26 cellular contexts compared by ENCODE assay signal in the genomic region with DNA sequence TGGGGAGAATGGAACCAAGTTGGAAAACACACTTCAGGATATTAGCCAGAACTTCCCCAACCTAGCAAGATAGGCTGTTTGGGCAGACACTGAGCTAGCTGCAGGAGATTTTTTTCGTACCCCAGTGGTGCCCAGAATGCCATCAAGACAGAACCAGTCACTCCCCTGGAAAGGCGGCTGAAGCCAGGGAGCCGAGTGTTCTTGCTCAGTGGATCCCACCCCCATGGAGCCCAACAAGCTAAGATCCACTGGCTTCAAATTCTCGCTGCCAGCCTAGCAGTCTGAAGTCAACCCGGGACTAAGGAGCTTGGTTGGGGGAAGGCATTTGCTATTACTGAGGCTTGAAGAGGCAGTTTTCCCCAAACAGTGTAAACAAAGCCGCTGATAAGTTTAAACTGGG.
DNase-seq lines count a peak whose midpoint lies in the region; ATAC-seq and TF ChIP-seq lines count a peak whose summit lies in the region.
"Had no signal": no experiment of that assay in that cellular context is flagged by ENCODE, and none has a peak within 500 bp of the region (broad histone marks: within the 10 kb centered on the region; RNA-seq: fewer than 3 reads in every experiment).

No MANE protein-coding gene starts in this region.

- intact Hi-C loops in activated CD8-positive, alpha-beta T cell treated with anti-CD3 and anti-CD28 coated beads for 36 hours (cut with micrococcal nuclease): no loop called here
- intact Hi-C loops in vagina (cut with DNase I): no loop called here

- no peaks in the 10 kb centered on the region for H3K27me3 Mint-ChIP-seq in activated CD8-positive, alpha-beta T cell treated with anti-CD3 and anti-CD28 coated beads for 36 hours
- peaks cover 0 to 22% (median 18%) of the 10 kb centered on the region in 3 donors for H3K27me3 Mint-ChIP-seq in immature natural killer cell (ENCODE audit: low read depth in 3 of 3)
- no peaks in the 10 kb centered on the region for H3K27me3 Mint-ChIP-seq in nephron progenitor cell (ENCODE audit: low read depth, poor library complexity)
- H3K27me3 Mint-ChIP-seq: type B pancreatic cell had no signal

- DNase-seq in activated naive CD4-positive, alpha-beta T cell treated with anti-CD3 and anti-CD28 coated beads, Interleukin-2, amount 50 U/mL, for 72 hours (ENCODE audit: low spot score in 2 of 2): no peak
- DNase-seq in activated naive CD4-positive, alpha-beta T cell (lab: John Stamatoyannopoulos, UW): no peak
- no peak for DNase-seq in activated CD8-positive, alpha-beta T cell treated with anti-CD3 and anti-CD28 coated beads for 36 hours
- DNase-seq in immature natural killer cell (no peak), nephron progenitor cell (no peak), vagina (ENCODE audit: extremely low spot score in 2 of 2) (no peak)
- DNase-seq: activated CD8-positive, alpha-beta memory T cell treated with anti-CD3 and anti-CD28 coated beads for 24 hours; activated T-cell treated with anti-CD3 and anti-CD28 coated beads, Interleukin-2, amount 50 U/mL, for 1 hour; caudate nucleus; islet precursor cell; KBM-7; left ventricle myocardium superior; MG63; NCI-H2081; NCI-H226; NCI-H748 treated with DMSO at 0.1 percent for 48 hours; ovary; stimulated activated CD4-positive, alpha-beta T cell treated with anti-CD3 and anti-CD28 coated beads, Interleukin-1b, Interleukin-23, amount 100 ng/mL, for 48 hours; stimulated activated CD8-positive, alpha-beta memory T cell treated with anti-CD3 and anti-CD28 coated beads, Interleukin-4, amount 100 ng/mL, for 48 hours; SW 1271 had no signal

- H3K4me3 Mint-ChIP-seq in activated CD8-positive, alpha-beta T cell treated with anti-CD3 and anti-CD28 coated beads for 36 hours: no peak overlapping the region
- H3K4me3 Mint-ChIP-seq in immature natural killer cell (peak overlapping the region in 1 of 5 donors; percentile 41), nephron progenitor cell (no peak overlapping the region)
- H3K4me3 Mint-ChIP-seq: mesothelial cell of epicardium, nephron, type B pancreatic cell had no signal

- no peak for ATAC-seq in activated naive CD4-positive, alpha-beta T cell treated with anti-CD3 and anti-CD28 coated beads, Interleukin-2, amount 50 U/mL, for 72 hours
- no peak for ATAC-seq in activated CD8-positive, alpha-beta T cell treated with anti-CD3 and anti-CD28 coated beads for 36 hours
- no peak for ATAC-seq in HG02610 (IDR thresholded peaks at IDR 0.05; ENCODE audit: unreplicated experiment)
- ATAC-seq: left ventricle myocardium superior had no signal

- H3K9me3 Mint-ChIP-seq in activated naive CD4-positive, alpha-beta T cell treated with anti-CD3 and anti-CD28 coated beads, Interleukin-2, amount 50 U/mL, for 72 hours: peaks cover 32 to 33% of the 10 kb centered on the region in 2 donors
- H3K9me3 Mint-ChIP-seq in activated CD8-positive, alpha-beta T cell treated with anti-CD3 and anti-CD28 coated beads for 36 hours: peaks cover 32% of the 10 kb centered on the region
- H3K9me3 Mint-ChIP-seq in immature natural killer cell (peaks cover 0 to 2% (median 0%) of the 10 kb centered on the region in 6 donors), nephron progenitor cell (peaks cover 43% of the 10 kb centered on the region)
- H3K9me3 Mint-ChIP-seq: type B pancreatic cell had no signal

- CTCF ChIA-PET in activated CD8-positive, alpha-beta T cell treated with anti-CD3 and anti-CD28 coated beads for 36 hours (lab: Charles Lee): no interaction called here

- H3K36me3 Mint-ChIP-seq in activated naive CD4-positive, alpha-beta T cell treated with anti-CD3 and anti-CD28 coated beads, Interleukin-2, amount 50 U/mL, for 72 hours: peaks cover 61 to 92% of the 10 kb centered on the region in 2 donors
- H3K36me3 Mint-ChIP-seq in activated CD8-positive, alpha-beta T cell treated with anti-CD3 and anti-CD28 coated beads for 36 hours (ENCODE audit: low read depth): peaks cover 94% of the 10 kb centered on the region
- H3K36me3 Mint-ChIP-seq in immature natural killer cell: peaks cover 41 to 55% (median 49%) of the 10 kb centered on the region in 3 donors
- H3K36me3 Mint-ChIP-seq in nephron progenitor cell (ENCODE audit: low read depth): peaks cover 59% of the 10 kb centered on the region

- H3K4me3 ChIP-seq in vagina: no peak overlapping the region
- H3K4me3 ChIP-seq: BLaER1 treated with 17β-estradiol and CSF1 and Interleukin-3, amounts not matched to agents 10 nM and 100 nM; MG63; ovary; skin epidermis had no signal

- TF ChIP-seq POLR2A in vagina (IDR thresholded peaks at IDR 0.05): no peak

- H3K4me1 ChIP-seq in vagina: peaks cover 5% of the 10 kb centered on the region
- H3K4me1 ChIP-seq: BLaER1 treated with 17β-estradiol and CSF1 and Interleukin-3, amounts not matched to agents 10 nM and 100 nM had no signal

- no peak for TF ChIP-seq CTCF in activated CD8-positive, alpha-beta T cell treated with anti-CD3 and anti-CD28 coated beads for 36 hours (IDR thresholded peaks at IDR 0.05)
- TF ChIP-seq CTCF in nephron progenitor cell (IDR thresholded peaks at IDR 0.05) (no peak), vagina (IDR thresholded peaks at IDR 0.05) (no peak)

- POLR2A ChIA-PET in activated CD8-positive, alpha-beta T cell treated with anti-CD3 and anti-CD28 coated beads for 36 hours (lab: Charles Lee): no interaction called here

- no peaks in the 10 kb centered on the region for H3K27me3 ChIP-seq in vagina
- H3K27me3 ChIP-seq: BLaER1 treated with 17β-estradiol and CSF1 and Interleukin-3, amounts not matched to agents 10 nM and 100 nM; MG63; ovary had no signal

- peaks cover 0 to 24% of the 10 kb centered on the region in 2 donors for H3K36me3 ChIP-seq in vagina
- H3K36me3 ChIP-seq: ovary had no signal

- H3K27ac Mint-ChIP-seq in activated naive CD4-positive, alpha-beta T cell treated with anti-CD3 and anti-CD28 coated beads, Interleukin-2, amount 50 U/mL, for 72 hours: peak overlapping the region; percentile 80 to 83
- H3K27ac Mint-ChIP-seq in activated CD8-positive, alpha-beta T cell treated with anti-CD3 and anti-CD28 coated beads for 36 hours: peak overlapping the region; percentile 75
- peak overlapping the region; percentile 63 to 84 (median 76) for H3K27ac Mint-ChIP-seq in immature natural killer cell
- no peak overlapping the region for H3K27ac Mint-ChIP-seq in nephron progenitor cell
- H3K27ac Mint-ChIP-seq: mesothelial cell of epicardium, nephron, type B pancreatic cell had no signal

- H3K27ac ChIP-seq in vagina: no peak overlapping the region
- H3K27ac ChIP-seq: BLaER1 treated with 17β-estradiol and CSF1 and Interleukin-3, amounts not matched to agents 10 nM and 100 nM; ovary; skin epidermis had no signal

- no peaks in the 10 kb centered on the region for H3K9me3 ChIP-seq in vagina
- H3K9me3 ChIP-seq: MG63, ovary had no signal

- peaks cover 81% of the 10 kb centered on the region for H3K4me1 Mint-ChIP-seq in activated CD8-positive, alpha-beta T cell treated with anti-CD3 and anti-CD28 coated beads for 36 hours (ENCODE audit: low read depth)
- H3K4me1 Mint-ChIP-seq in immature natural killer cell (peaks cover 91 to 96% of the 10 kb centered on the region in 2 donors), nephron progenitor cell (no peaks in the 10 kb centered on the region)
- H3K4me1 Mint-ChIP-seq: mesothelial cell of epicardium, nephron had no signal
